Comparison of ENCODE assay signal across 12 cellular contexts in the genomic region with DNA sequence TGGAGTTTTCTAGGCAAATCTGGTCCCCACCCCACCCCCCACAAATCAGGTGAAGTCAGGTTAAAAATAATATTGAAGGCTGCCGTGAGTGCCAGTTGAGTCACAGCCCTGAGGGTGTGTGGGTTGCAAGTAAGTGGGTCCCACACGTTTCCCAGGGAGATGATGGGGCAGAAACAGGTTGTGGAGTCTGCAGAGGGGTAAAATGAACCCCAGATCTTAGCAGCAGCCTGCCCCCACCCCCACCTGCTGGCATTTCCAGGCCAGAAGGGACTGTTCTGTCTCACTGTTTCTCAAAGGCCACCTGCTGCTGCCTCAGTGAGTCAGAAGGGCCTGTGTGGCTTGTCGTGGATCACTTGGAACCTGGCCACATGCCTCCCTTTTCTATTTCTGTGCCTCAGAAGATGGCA. TPM values are rescaled to one million over a fixed set of nuclear protein-coding genes. Genes with fewer than 3 reads are reported as not detected.
DNase-seq lines count a peak whose midpoint lies in the region; ATAC-seq lines count a peak whose summit lies in the region.
"Had no signal": no experiment of that assay in that cellular context is flagged by ENCODE, and none has a peak within 500 bp of the region (broad histone marks: within the 10 kb centered on the region; RNA-seq: fewer than 3 reads in every experiment).

No MANE protein-coding gene starts in this region.

- H3K36me3 Mint-ChIP-seq in activated CD4-positive, alpha-beta T cell treated with anti-CD3 and anti-CD28 coated beads for 36 hours (ENCODE audit: low read depth): no peaks in the 10 kb centered on the region
- H3K36me3 Mint-ChIP-seq in activated CD4-positive, alpha-beta T cell treated with anti-CD3 and anti-CD28 coated beads, Interleukin-2, amount 10 ng/mL, durations not matched to agents 7 days and 5 days (ENCODE audit: low read depth): peaks cover 2% of the 10 kb centered on the region
- peaks cover 11% of the 10 kb centered on the region for H3K36me3 Mint-ChIP-seq in activated CD4-positive, alpha-beta memory T cell treated with anti-CD3 and anti-CD28 coated beads for 36 hours
- H3K36me3 Mint-ChIP-seq: naive B cell had no signal

- POLR2A ChIA-PET in activated CD4-positive, alpha-beta T cell treated with anti-CD3 and anti-CD28 coated beads for 36 hours (lab: Charles Lee): interaction anchor here (2.1 kb wide), 1 partner anchor 10 kb away, joined by 8 read pairs; no protein-coding TSS in a partner anchor
- POLR2A ChIA-PET in activated CD4-positive, alpha-beta T cell treated with anti-CD3 and anti-CD28 coated beads, Interleukin-2, amount 10 ng/mL, durations not matched to agents 7 days and 5 days (lab: Charles Lee): no interaction called here
- POLR2A ChIA-PET in activated CD4-positive, alpha-beta memory T cell treated with anti-CD3 and anti-CD28 coated beads for 36 hours (lab: Charles Lee): interaction anchor here (0.8 to 2.0 kb wide), 7 partner anchors 8 to 142 kb away, joined by 3 to 9 read pairs (median 4); no protein-coding TSS in a partner anchor

- H3K27ac ChIP-seq in epithelial cell of prostate: peak overlapping the region; percentile 77
- H3K27ac ChIP-seq: thyroid gland had no signal

- H3K27me3 Mint-ChIP-seq in activated CD4-positive, alpha-beta T cell treated with anti-CD3 and anti-CD28 coated beads for 36 hours: no peaks in the 10 kb centered on the region
- no peaks in the 10 kb centered on the region for H3K27me3 Mint-ChIP-seq in activated CD4-positive, alpha-beta T cell treated with anti-CD3 and anti-CD28 coated beads, Interleukin-2, amount 10 ng/mL, durations not matched to agents 7 days and 5 days
- no peaks in the 10 kb centered on the region for H3K27me3 Mint-ChIP-seq in activated CD4-positive, alpha-beta memory T cell treated with anti-CD3 and anti-CD28 coated beads for 36 hours

- H3K9me3 Mint-ChIP-seq in activated CD4-positive, alpha-beta T cell treated with anti-CD3 and anti-CD28 coated beads for 36 hours (ENCODE audit: low read depth): no peaks in the 10 kb centered on the region
- no peaks in the 10 kb centered on the region for H3K9me3 Mint-ChIP-seq in activated CD4-positive, alpha-beta T cell treated with anti-CD3 and anti-CD28 coated beads, Interleukin-2, amount 10 ng/mL, durations not matched to agents 7 days and 5 days
- no peaks in the 10 kb centered on the region for H3K9me3 Mint-ChIP-seq in activated CD4-positive, alpha-beta memory T cell treated with anti-CD3 and anti-CD28 coated beads for 36 hours
- H3K9me3 Mint-ChIP-seq: naive B cell had no signal

- H3K4me3 Mint-ChIP-seq in activated CD4-positive, alpha-beta T cell treated with anti-CD3 and anti-CD28 coated beads for 36 hours: peak overlapping the region; percentile 69
- H3K4me3 Mint-ChIP-seq in activated CD4-positive, alpha-beta T cell treated with anti-CD3 and anti-CD28 coated beads, Interleukin-2, amount 10 ng/mL, durations not matched to agents 7 days and 5 days: no peak overlapping the region
- peak overlapping the region; percentile 83 for H3K4me3 Mint-ChIP-seq in activated CD4-positive, alpha-beta memory T cell treated with anti-CD3 and anti-CD28 coated beads for 36 hours
- H3K4me3 Mint-ChIP-seq: naive B cell had no signal

- peak overlapping the region; percentile 95 for H3K27ac Mint-ChIP-seq in activated CD4-positive, alpha-beta T cell treated with anti-CD3 and anti-CD28 coated beads for 36 hours
- no peak overlapping the region for H3K27ac Mint-ChIP-seq in activated CD4-positive, alpha-beta T cell treated with anti-CD3 and anti-CD28 coated beads, Interleukin-2, amount 10 ng/mL, durations not matched to agents 7 days and 5 days
- H3K27ac Mint-ChIP-seq in activated CD4-positive, alpha-beta memory T cell treated with anti-CD3 and anti-CD28 coated beads for 36 hours: peak overlapping the region; percentile 98

- peak; percentile 66 for ATAC-seq in activated CD4-positive, alpha-beta T cell treated with anti-CD3 and anti-CD28 coated beads for 36 hours
- ATAC-seq in HG02610 (IDR thresholded peaks at IDR 0.05; ENCODE audit: unreplicated experiment): no peak

- peak; percentile 81 for DNase-seq in activated CD4-positive, alpha-beta T cell treated with anti-CD3 and anti-CD28 coated beads for 36 hours
- DNase-seq in activated CD4-positive, alpha-beta T cell treated with anti-CD3 and anti-CD28 coated beads, Interleukin-2, amount 10 ng/mL, durations not matched to agents 7 days and 5 days: no peak
- peak; percentile 82 for DNase-seq in activated CD4-positive, alpha-beta memory T cell treated with anti-CD3 and anti-CD28 coated beads for 36 hours
- DNase-seq in epithelial cell of prostate (ENCODE audit: low read depth, low spot score) (peak; percentile 39), EL (no peak), T1000 (lab: John Stamatoyannopoulos, UW) (no peak)
- DNase-seq in stimulated activated CD8-positive, alpha-beta memory T cell treated with anti-CD3 and anti-CD28 coated beads, Interleukin-4, amount 100 ng/mL, for 24 hours (ENCODE audit: low read depth): peak; percentile 37
- DNase-seq: 8988T, foreskin melanocyte, naive B cell, thyroid gland had no signal

- CTCF ChIA-PET in activated CD4-positive, alpha-beta T cell treated with anti-CD3 and anti-CD28 coated beads for 36 hours (lab: Charles Lee): interaction anchor here (1.2 to 6.3 kb wide), 2 partner anchors 10 to 134 kb away, joined by 3 to 35 read pairs; no protein-coding TSS in a partner anchor
- CTCF ChIA-PET in activated CD4-positive, alpha-beta T cell treated with anti-CD3 and anti-CD28 coated beads, Interleukin-2, amount 10 ng/mL, durations not matched to agents 7 days and 5 days (lab: Charles Lee): interaction anchor here (1.8 to 6.8 kb wide), 6 partner anchors 8 to 49 kb away, joined by 4 to 88 read pairs (median 7); no protein-coding TSS in a partner anchor
- CTCF ChIA-PET in activated CD4-positive, alpha-beta memory T cell treated with anti-CD3 and anti-CD28 coated beads for 36 hours (lab: Charles Lee): interaction anchor here (2.8 kb wide), 1 partner anchor 10 kb away, joined by 31 read pairs; no protein-coding TSS in a partner anchor

- H3K4me1 Mint-ChIP-seq in activated CD4-positive, alpha-beta T cell treated with anti-CD3 and anti-CD28 coated beads for 36 hours: peaks cover 82% of the 10 kb centered on the region
- peaks cover 47% of the 10 kb centered on the region for H3K4me1 Mint-ChIP-seq in activated CD4-positive, alpha-beta T cell treated with anti-CD3 and anti-CD28 coated beads, Interleukin-2, amount 10 ng/mL, durations not matched to agents 7 days and 5 days
- peaks cover 83% of the 10 kb centered on the region for H3K4me1 Mint-ChIP-seq in activated CD4-positive, alpha-beta memory T cell treated with anti-CD3 and anti-CD28 coated beads for 36 hours (ENCODE audit: low read depth)

- intact Hi-C loops in activated CD4-positive, alpha-beta T cell treated with anti-CD3 and anti-CD28 coated beads for 36 hours (cut with DNase I, micrococcal nuclease): loop anchor here (1.0 to 5.0 kb wide), 4 partner anchors 50 to 408 kb away; a partner anchor contains a TSS
- intact Hi-C loops in activated CD4-positive, alpha-beta memory T cell treated with anti-CD3 and anti-CD28 coated beads for 36 hours (cut with micrococcal nuclease): loop anchor here (1.0 kb wide), 4 partner anchors 8 to 62 kb away; no protein-coding TSS in a partner anchor

RNA-seq across cellular contexts. Expression of a gene that starts 59.8 kb away (rescaled TPM):
- 10 to 100 TPM; 44.2 to 56.7 TPM for total RNA-seq in activated CD4-positive, alpha-beta T cell treated with anti-CD3 and anti-CD28 coated beads for 36 hours
- 10 to 100 TPM; 36.3 to 44.2 TPM for total RNA-seq in activated CD4-positive, alpha-beta T cell treated with anti-CD3 and anti-CD28 coated beads, Interleukin-2, amount 10 ng/mL, durations not matched to agents 7 days and 5 days
- total RNA-seq in activated CD4-positive, alpha-beta memory T cell treated with anti-CD3 and anti-CD28 coated beads for 36 hours: 10 to 100 TPM; 44.1 to 48.3 TPM

Comparison
In these comparisons a context has a peak if more than half of its experiments do, and no peak if none do; other contexts are left out.
1. DNase-seq: peak in activated CD4-positive, alpha-beta T cell treated with anti-CD3 and anti-CD28 coated beads for 36 hours (single experiment), activated CD4-positive, alpha-beta memory T cell treated with anti-CD3 and anti-CD28 coated beads for 36 hours (single experiment), epithelial cell of prostate (single experiment) and stimulated activated CD8-positive, alpha-beta memory T cell treated with anti-CD3 and anti-CD28 coated beads, Interleukin-4, amount 100 ng/mL, for 24 hours (single experiment); none in activated CD4-positive, alpha-beta T cell treated with anti-CD3 and anti-CD28 coated beads, Interleukin-2, amount 10 ng/mL, durations not matched to agents 7 days and 5 days (single experiment), EL (single experiment) and T1000 (single experiment).